In genomic region chr12:123092866-123093265, GRCh38 we compare ENCODE assay signal across 12 cellular contexts.
"Had no signal": no experiment of that assay in that cellular context is flagged by ENCODE, and none has a peak within 500 bp of the region (broad histone marks: within the 10 kb centered on the region; RNA-seq: fewer than 3 reads in every experiment).

No MANE protein-coding gene starts in this region.

- H2AFZ ChIP-seq: parathyroid adenoma had no signal

- H3K9me3 ChIP-seq: adrenal gland, esophagus muscularis mucosa, vagina had no signal

- H3K27me3 ChIP-seq: adrenal gland, esophagus muscularis mucosa, heart left ventricle, vagina had no signal

- H3K4me1 ChIP-seq: parathyroid adenoma had no signal

- H3K36me3 ChIP-seq: adrenal gland, esophagus muscularis mucosa, heart left ventricle, vagina had no signal

- DNase-seq: activated CD4-positive, alpha-beta T cell treated with anti-CD3 and anti-CD28 coated beads for 4 hours; activated CD8-positive, alpha-beta memory T cell treated with anti-CD3 and anti-CD28 coated beads, Interleukin-2, amount 50 U/mL, for 4 hours; activated CD8-positive, alpha-beta T cell treated with anti-CD3 and anti-CD28 coated beads for 36 hours; activated naive CD4-positive, alpha-beta T cell treated with Interleukin-2 at 50 U/mL for 16 hours; adrenal gland; heart left ventricle; stimulated activated CD4-positive, alpha-beta T cell treated with anti-CD3 and anti-CD28 coated beads, Interleukin-15, amount 100 ng/mL, for 24 hours; stimulated activated CD4-positive, alpha-beta T cell treated with anti-CD3 and anti-CD28 coated beads, Interleukin-4, amount 100 ng/mL, for 4 hours; T-helper 9 cell had no signal

- ATAC-seq: activated CD8-positive, alpha-beta T cell treated with anti-CD3 and anti-CD28 coated beads for 36 hours; heart left ventricle had no signal

- H3K4me3 ChIP-seq: adrenal gland, esophagus muscularis mucosa, heart left ventricle, vagina had no signal

- H3K27ac ChIP-seq: parathyroid adenoma had no signal

- H3K9ac ChIP-seq: parathyroid adenoma had no signal
